ENCODE assay signal across 9 cellular contexts in genomic region chr3:69791919-69792399, GRCh38. TPM values are rescaled to one million over a fixed set of nuclear protein-coding genes. Genes with fewer than 3 reads are reported as not detected.
DNase-seq lines count a peak whose midpoint lies in the region; ATAC-seq, FAIRE-seq and TF ChIP-seq lines count a peak whose summit lies in the region.
"Had no signal": no experiment of that assay in that cellular context is flagged by ENCODE, and none has a peak within 500 bp of the region (broad histone marks: within the 10 kb centered on the region; RNA-seq: fewer than 3 reads in every experiment).

No MANE protein-coding gene starts in this region.

- TF ChIP-seq CTCF in GM06990 (IDR thresholded peaks at IDR 0.05; ENCODE audit: insufficient read depth, low read length, poor library complexity, severe bottlenecking) (peak; percentile 3), RWPE1 (conservative IDR thresholded peaks at IDR 0.05; ENCODE audit: low read depth) (peak; percentile 26), foreskin fibroblast (IDR thresholded peaks at IDR 0.05; ENCODE audit: low read depth, low read length) (peak; percentile 48), retinal pigment epithelial cell (conservative IDR thresholded peaks at IDR 0.05; ENCODE audit: low read depth, low read length) (peak; percentile 48)

- no peak for ATAC-seq in HG02759 (IDR thresholded peaks at IDR 0.05; ENCODE audit: unreplicated experiment)

- TF ChIP-seq POLR2A in GM12891 (IDR thresholded peaks at IDR 0.05; ENCODE audit: low read depth, low read length), result no peak

- DNase-seq in GM06990 (ENCODE audit: extremely low read depth, insufficient read length) (no peak), RWPE1 (ENCODE audit: low spot score) (no peak), foreskin fibroblast (peak; percentile 30 to 68), retinal pigment epithelial cell (ENCODE audit: low read depth) (no peak), T1000 (lab: John Stamatoyannopoulos, UW) (no peak), GM12891 (ENCODE audit: insufficient read length, low spot score) (no peak), HuH-7.5 (ENCODE audit: low spot score) (no peak)

- CTCF ChIA-PET in RWPE1 (lab: Yijun Ruan, JAX), result interaction anchor here (0.6 to 2.1 kb wide), 6 partner anchors 25 to 123 kb away, joined by 3 to 10 read pairs (median 4); no protein-coding TSS in a partner anchor

- no peaks in the 10 kb centered on the region for H3K36me3 ChIP-seq in GM06990 (ENCODE audit: control insufficient read depth, insufficient read depth, low read length)
- H3K36me3 ChIP-seq: neutrophil had no signal

- FAIRE-seq in GM12891 (lab: Jason Lieb, UNC), result no peak

- H3K4me3 ChIP-seq in GM06990 (replicated peaks; ENCODE audit: low read depth, low read length) (no peak overlapping the region), foreskin fibroblast (ENCODE audit: low read depth in 1 of 2, low read length in 2 of 2) (peak overlapping the region in 1 of 2 donors; percentile 3), retinal pigment epithelial cell (ENCODE audit: low read length) (no peak overlapping the region)

- H3K27me3 ChIP-seq in GM06990 (replicated peaks; ENCODE audit: control insufficient read depth, insufficient read depth, low read length), result no peaks in the 10 kb centered on the region

- POLR2A ChIA-PET in RWPE1 (lab: Yijun Ruan, JAX; ENCODE audit: low non-redundant PET), result no interaction called here

- no peak overlapping the region for H3K27ac ChIP-seq in RWPE1
- H3K27ac ChIP-seq: neutrophil had no signal

TF ChIP-seq in GM12891, 5 proteins besides CTCF, POLR2A, EP300 and RAD21:
- TF ChIP-seq POU2F2 (IDR thresholded peaks at IDR 0.05; ENCODE audit: low read depth, low read length) (no peak), POLR2AphosphoS5 (IDR thresholded peaks at IDR 0.05; ENCODE audit: low read depth, low read length) (no peak), SPI1 (IDR thresholded peaks at IDR 0.05; ENCODE audit: low read depth, low read length) (no peak), PAX5 (IDR thresholded peaks at IDR 0.05; ENCODE audit: insufficient read depth, low read length, severe bottlenecking) (no peak), TAF1 (IDR thresholded peaks at IDR 0.05; ENCODE audit: low read depth, low read length) (no peak)

RNA-seq across cellular contexts. Expression of gene MITF, which starts 52.7 kb away (rescaled TPM):
- polyA plus RNA-seq in GM12891 (2012; ENCODE audit: low read depth, missing spikeins), result not detected

Comparison
In these comparisons a context has a peak if more than half of its experiments do, and no peak if none do; other contexts are left out.
1. DNase-seq: peak in foreskin fibroblast (2 of 2); none in GM06990 (single experiment), RWPE1 (single experiment), retinal pigment epithelial cell (single experiment), T1000 (single experiment), GM12891 (single experiment) and HuH-7.5 (single experiment).
2. Peak in every context shown above with its lines, with median percentiles within 50 percentile points of each other: CTCF ChIP-seq.